1 cellular context compared by ENCODE assay signal in the genomic region with DNA sequence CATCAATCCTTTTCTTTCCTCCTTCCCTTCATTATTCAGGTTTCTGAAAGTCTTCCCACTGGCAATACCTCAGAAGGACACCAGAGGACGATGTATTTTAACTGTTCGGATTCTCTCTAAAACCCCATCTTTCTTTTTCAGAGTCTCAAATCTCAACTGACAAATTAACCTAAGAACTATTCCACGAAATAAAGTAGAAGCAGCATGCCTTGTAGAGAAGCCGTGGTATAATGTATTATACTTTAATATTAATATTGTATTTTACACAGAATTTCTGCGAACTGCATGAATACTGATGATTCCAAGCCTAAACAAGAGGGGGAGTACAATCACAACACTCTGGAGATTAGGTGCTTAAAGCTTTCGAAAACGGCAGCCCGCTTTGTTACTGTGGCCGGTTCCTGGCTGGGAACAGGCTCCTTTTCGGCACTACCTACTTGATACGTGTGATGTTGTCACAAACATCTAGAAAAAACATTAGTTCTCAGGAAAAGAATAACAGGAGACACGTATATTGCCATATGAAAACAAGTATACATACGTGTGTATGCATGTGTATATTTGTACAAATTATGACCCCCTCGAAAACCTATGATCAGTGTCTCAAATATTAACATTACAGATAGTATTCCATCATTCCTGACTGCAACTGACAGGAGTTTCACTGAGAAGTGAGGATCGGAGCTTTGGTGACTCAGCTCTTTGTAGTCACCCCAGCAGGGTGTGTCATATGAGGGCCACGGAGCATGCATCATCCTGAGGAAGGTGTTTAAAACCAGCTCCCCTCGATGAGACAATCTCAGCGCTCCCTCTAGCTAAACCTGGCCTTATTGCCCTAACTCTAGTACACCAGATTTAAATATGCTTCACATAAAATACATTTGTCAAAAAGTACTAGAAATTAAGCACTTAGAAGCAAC.
TF ChIP-seq lines count a peak whose summit lies in the region.

No MANE protein-coding gene starts in this region.

TF ChIP-seq in HCT116, 20 proteins besides CTCF, POLR2A, EP300 and RAD21 (continued from another document):
- TF ChIP-seq, protein P1, sequence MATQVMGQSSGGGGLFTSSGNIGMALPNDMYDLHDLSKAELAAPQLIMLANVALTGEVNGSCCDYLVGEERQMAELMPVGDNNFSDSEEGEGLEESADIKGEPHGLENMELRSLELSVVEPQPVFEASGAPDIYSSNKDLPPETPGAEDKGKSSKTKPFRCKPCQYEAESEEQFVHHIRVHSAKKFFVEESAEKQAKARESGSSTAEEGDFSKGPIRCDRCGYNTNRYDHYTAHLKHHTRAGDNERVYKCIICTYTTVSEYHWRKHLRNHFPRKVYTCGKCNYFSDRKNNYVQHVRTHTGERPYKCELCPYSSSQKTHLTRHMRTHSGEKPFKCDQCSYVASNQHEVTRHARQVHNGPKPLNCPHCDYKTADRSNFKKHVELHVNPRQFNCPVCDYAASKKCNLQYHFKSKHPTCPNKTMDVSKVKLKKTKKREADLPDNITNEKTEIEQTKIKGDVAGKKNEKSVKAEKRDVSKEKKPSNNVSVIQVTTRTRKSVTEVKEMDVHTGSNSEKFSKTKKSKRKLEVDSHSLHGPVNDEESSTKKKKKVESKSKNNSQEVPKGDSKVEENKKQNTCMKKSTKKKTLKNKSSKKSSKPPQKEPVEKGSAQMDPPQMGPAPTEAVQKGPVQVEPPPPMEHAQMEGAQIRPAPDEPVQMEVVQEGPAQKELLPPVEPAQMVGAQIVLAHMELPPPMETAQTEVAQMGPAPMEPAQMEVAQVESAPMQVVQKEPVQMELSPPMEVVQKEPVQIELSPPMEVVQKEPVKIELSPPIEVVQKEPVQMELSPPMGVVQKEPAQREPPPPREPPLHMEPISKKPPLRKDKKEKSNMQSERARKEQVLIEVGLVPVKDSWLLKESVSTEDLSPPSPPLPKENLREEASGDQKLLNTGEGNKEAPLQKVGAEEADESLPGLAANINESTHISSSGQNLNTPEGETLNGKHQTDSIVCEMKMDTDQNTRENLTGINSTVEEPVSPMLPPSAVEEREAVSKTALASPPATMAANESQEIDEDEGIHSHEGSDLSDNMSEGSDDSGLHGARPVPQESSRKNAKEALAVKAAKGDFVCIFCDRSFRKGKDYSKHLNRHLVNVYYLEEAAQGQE (IDR thresholded peaks at IDR 0.05; ENCODE audit: low read depth), result no peak
- no peak for TF ChIP-seq ELF1 (IDR thresholded peaks at IDR 0.05; ENCODE audit: borderline replicate concordance, low read depth)
- TF ChIP-seq EZH2 (IDR thresholded peaks at IDR 0.05), result no peak
- TF ChIP-seq ZFX (IDR thresholded peaks at IDR 0.05), result no peak
- TF ChIP-seq EZH2phosphoT487 (IDR thresholded peaks at IDR 0.05; ENCODE audit: borderline replicate concordance), result no peak
- TF ChIP-seq SRF (IDR thresholded peaks at IDR 0.05; ENCODE audit: low read depth), result peak; percentile 59; the same call in 1 of the 2 replicates
- peak; percentile 78 for TF ChIP-seq TCF7L2 (IDR thresholded peaks at IDR 0.05; ENCODE audit: borderline replicate concordance, extremely low read depth, insufficient read depth, insufficient read length)
- TF ChIP-seq SP1 (IDR thresholded peaks at IDR 0.05; ENCODE audit: low read depth), result peak; percentile 66
- TF ChIP-seq YY1 (IDR thresholded peaks at IDR 0.05; ENCODE audit: extremely low read depth, insufficient replicate concordance, low read depth, low read length), result no peak
- TF ChIP-seq, protein P2, sequence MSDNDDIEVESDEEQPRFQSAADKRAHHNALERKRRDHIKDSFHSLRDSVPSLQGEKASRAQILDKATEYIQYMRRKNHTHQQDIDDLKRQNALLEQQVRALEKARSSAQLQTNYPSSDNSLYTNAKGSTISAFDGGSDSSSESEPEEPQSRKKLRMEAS (IDR thresholded peaks at IDR 0.05), result peak; percentile 71
- TF ChIP-seq CEBPB (IDR thresholded peaks at IDR 0.05; ENCODE audit: low read depth), result 0 out of 2 replicates have a peak, but pooled peaks have one; percentile 31
- TF ChIP-seq FOSL1 (IDR thresholded peaks at IDR 0.05; ENCODE audit: low read depth), result peak; percentile 82
- TF ChIP-seq SIN3A (IDR thresholded peaks at IDR 0.05; ENCODE audit: low read depth), result peak; percentile 62
- TF ChIP-seq, protein P3, sequence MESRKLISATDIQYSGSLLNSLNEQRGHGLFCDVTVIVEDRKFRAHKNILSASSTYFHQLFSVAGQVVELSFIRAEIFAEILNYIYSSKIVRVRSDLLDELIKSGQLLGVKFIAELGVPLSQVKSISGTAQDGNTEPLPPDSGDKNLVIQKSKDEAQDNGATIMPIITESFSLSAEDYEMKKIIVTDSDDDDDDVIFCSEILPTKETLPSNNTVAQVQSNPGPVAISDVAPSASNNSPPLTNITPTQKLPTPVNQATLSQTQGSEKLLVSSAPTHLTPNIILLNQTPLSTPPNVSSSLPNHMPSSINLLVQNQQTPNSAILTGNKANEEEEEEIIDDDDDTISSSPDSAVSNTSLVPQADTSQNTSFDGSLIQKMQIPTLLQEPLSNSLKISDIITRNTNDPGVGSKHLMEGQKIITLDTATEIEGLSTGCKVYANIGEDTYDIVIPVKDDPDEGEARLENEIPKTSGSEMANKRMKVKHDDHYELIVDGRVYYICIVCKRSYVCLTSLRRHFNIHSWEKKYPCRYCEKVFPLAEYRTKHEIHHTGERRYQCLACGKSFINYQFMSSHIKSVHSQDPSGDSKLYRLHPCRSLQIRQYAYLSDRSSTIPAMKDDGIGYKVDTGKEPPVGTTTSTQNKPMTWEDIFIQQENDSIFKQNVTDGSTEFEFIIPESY (IDR thresholded peaks at IDR 0.05; ENCODE audit: extremely low read depth, insufficient replicate concordance, low read length), result no peak
- TF ChIP-seq JUND (IDR thresholded peaks at IDR 0.05), result peak; percentile 81
- no peak; the same call in 1 of the 2 replicates for TF ChIP-seq POLR2AphosphoS5 (IDR thresholded peaks at IDR 0.05; ENCODE audit: low read depth, low read length)
- no peak for TF ChIP-seq ZNF274 (IDR thresholded peaks at IDR 0.05; ENCODE audit: low read depth, low read length)
- TF ChIP-seq, protein P4, sequence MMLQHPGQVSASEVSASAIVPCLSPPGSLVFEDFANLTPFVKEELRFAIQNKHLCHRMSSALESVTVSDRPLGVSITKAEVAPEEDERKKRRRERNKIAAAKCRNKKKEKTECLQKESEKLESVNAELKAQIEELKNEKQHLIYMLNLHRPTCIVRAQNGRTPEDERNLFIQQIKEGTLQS (IDR thresholded peaks at IDR 0.05), result 0 out of 2 replicates have a peak, but pooled peaks have one; percentile 28
